ENCODE assay signal across 8 cellular contexts in the genomic region with DNA sequence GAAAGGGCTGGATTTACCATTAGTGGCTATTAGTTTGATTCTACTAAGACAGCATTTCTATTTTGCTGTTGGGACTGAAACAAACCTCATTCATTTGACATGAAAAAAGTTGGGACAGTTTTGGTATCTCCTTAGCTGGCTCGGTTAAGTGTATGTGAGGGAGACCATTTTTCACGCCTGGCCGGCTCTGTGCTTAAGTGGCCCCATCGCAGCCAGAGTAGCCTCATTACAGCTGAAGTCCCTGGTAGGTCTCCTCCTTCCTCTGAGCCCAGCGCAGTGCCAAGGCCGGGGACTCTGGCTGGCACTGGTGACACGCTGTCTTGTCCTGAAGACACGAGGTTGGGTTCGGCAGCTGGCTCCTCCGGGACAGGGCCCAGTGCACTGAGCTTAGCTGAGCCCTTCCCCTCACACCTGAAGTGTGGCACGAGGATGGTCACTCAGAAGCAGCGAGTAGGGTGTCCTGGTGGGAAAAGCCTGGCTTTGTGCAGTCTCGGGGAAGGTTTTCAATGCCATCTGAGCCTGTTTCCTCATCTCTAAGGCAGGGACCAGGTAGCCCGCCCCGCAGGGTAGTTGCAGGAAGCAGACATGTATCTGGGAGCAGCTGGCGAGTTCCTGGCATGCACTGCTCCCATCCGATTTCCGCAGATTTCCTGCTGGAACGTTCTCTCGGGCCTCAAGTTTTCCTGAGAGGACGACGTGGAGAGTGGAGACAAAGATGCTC.
DNase-seq lines count a peak whose midpoint lies in the region; ATAC-seq and TF ChIP-seq lines count a peak whose summit lies in the region.

No MANE protein-coding gene starts in this region.

- peak overlapping the region; percentile 48 to 79 (median 57) for H3K4me3 ChIP-seq in skin epidermis

- H3K27ac ChIP-seq in skin epidermis: peak overlapping the region in 20 of 21 experiments; percentile 78 to 97 (median 90)

- peak overlapping the region; percentile 89 for H3K27ac Mint-ChIP-seq in stimulated activated naive CD8-positive, alpha-beta T cell treated with anti-CD3 and anti-CD28 coated beads, Interleukin-15, Interleukin-2, amounts not matched to agents 100 ng/mL and 50 ng/mL, for 24 hours
- H3K27ac Mint-ChIP-seq in activated B cell treated with CpG ODN at 0.5 μM for 24 hours: peak overlapping the region; percentile 96
- H3K27ac Mint-ChIP-seq in nephron progenitor cell: no peak overlapping the region

- H3K27me3 Mint-ChIP-seq in stimulated activated naive CD8-positive, alpha-beta T cell treated with anti-CD3 and anti-CD28 coated beads, Interleukin-15, Interleukin-2, amounts not matched to agents 100 ng/mL and 50 ng/mL, for 24 hours: no peaks in the 10 kb centered on the region
- H3K27me3 Mint-ChIP-seq in activated B cell treated with CpG ODN at 0.5 μM for 24 hours (no peaks in the 10 kb centered on the region), nephron progenitor cell (ENCODE audit: low read depth, poor library complexity) (peaks cover 50% of the 10 kb centered on the region)

- POLR2A ChIA-PET in activated B cell treated with CpG ODN at 0.5 μM for 24 hours (lab: Charles Lee): interaction anchor here (0.8 to 2.5 kb wide), 18 partner anchors 12 to 1787 kb away, joined by 3 to 20 read pairs (median 4); partner anchors contain the start of genes DYRK1A, MORC3, PSMG1 and VPS26C

- TF ChIP-seq CTCF in activated B cell treated with CpG ODN at 0.5 μM for 24 hours (IDR thresholded peaks at IDR 0.05) (no peak), nephron progenitor cell (IDR thresholded peaks at IDR 0.05) (no peak)

- peaks cover 27% of the 10 kb centered on the region for H3K4me1 Mint-ChIP-seq in stimulated activated naive CD8-positive, alpha-beta T cell treated with anti-CD3 and anti-CD28 coated beads, Interleukin-15, Interleukin-2, amounts not matched to agents 100 ng/mL and 50 ng/mL, for 24 hours (ENCODE audit: low read depth)
- H3K4me1 Mint-ChIP-seq in activated B cell treated with CpG ODN at 0.5 μM for 24 hours: peaks cover 21% of the 10 kb centered on the region
- peaks cover 35% of the 10 kb centered on the region for H3K4me1 Mint-ChIP-seq in nephron progenitor cell

- H3K4me3 Mint-ChIP-seq in stimulated activated naive CD8-positive, alpha-beta T cell treated with anti-CD3 and anti-CD28 coated beads, Interleukin-15, Interleukin-2, amounts not matched to agents 100 ng/mL and 50 ng/mL, for 24 hours: peak overlapping the region; percentile 90
- H3K4me3 Mint-ChIP-seq in activated B cell treated with CpG ODN at 0.5 μM for 24 hours (peak overlapping the region; percentile 93), nephron progenitor cell (no peak overlapping the region)

- CTCF ChIA-PET in activated B cell treated with CpG ODN at 0.5 μM for 24 hours (lab: Charles Lee): interaction anchor here (0.8 to 1.4 kb wide), 2 partner anchors 51 to 85 kb away, joined by 3 read pairs; no protein-coding TSS in a partner anchor

- no peak for DNase-seq in stimulated activated naive CD8-positive, alpha-beta T cell treated with anti-CD3 and anti-CD28 coated beads, Interleukin-15, Interleukin-2, amounts not matched to agents 100 U/mL and 50 U/mL, for 24 hours
- peak; percentile 21 for DNase-seq in activated B cell treated with CpG ODN at 0.5 μM for 24 hours
- peak; percentile 22 for DNase-seq in germinal center (ENCODE audit: low spot score)
- no peak for DNase-seq in nephron progenitor cell
- no peak for DNase-seq in hippocampal formation (lab: John Stamatoyannopoulos, UW)

- intact Hi-C loops in activated B cell treated with CpG ODN at 0.5 μM for 24 hours (cut with micrococcal nuclease): loop anchor here (2.0 to 5.0 kb wide), 4 partner anchors 51 to 1620 kb away; partner anchors contain the start of genes HLCS and PSMG1

- H3K36me3 Mint-ChIP-seq in stimulated activated naive CD8-positive, alpha-beta T cell treated with anti-CD3 and anti-CD28 coated beads, Interleukin-15, Interleukin-2, amounts not matched to agents 100 ng/mL and 50 ng/mL, for 24 hours (ENCODE audit: low read depth): no peaks in the 10 kb centered on the region
- H3K36me3 Mint-ChIP-seq in activated B cell treated with CpG ODN at 0.5 μM for 24 hours (ENCODE audit: low read depth) (peaks cover 3% of the 10 kb centered on the region), nephron progenitor cell (ENCODE audit: low read depth) (peaks cover 6% of the 10 kb centered on the region)

- ATAC-seq in stimulated activated naive CD8-positive, alpha-beta T cell treated with anti-CD3 and anti-CD28 coated beads, Interleukin-15, Interleukin-2, amounts not matched to agents 100 U/mL and 50 U/mL, for 24 hours: no peak
- ATAC-seq in HG03103 (IDR thresholded peaks at IDR 0.05; ENCODE audit: low read depth, unreplicated experiment) (peak; percentile 8), activated B cell treated with CpG ODN at 0.5 μM for 24 hours (ENCODE audit: low read depth) (no peak)

- peaks cover 9% of the 10 kb centered on the region for H3K9me3 Mint-ChIP-seq in stimulated activated naive CD8-positive, alpha-beta T cell treated with anti-CD3 and anti-CD28 coated beads, Interleukin-15, Interleukin-2, amounts not matched to agents 100 ng/mL and 50 ng/mL, for 24 hours
- H3K9me3 Mint-ChIP-seq in activated B cell treated with CpG ODN at 0.5 μM for 24 hours: no peaks in the 10 kb centered on the region
- peaks cover 14% of the 10 kb centered on the region for H3K9me3 Mint-ChIP-seq in nephron progenitor cell

Comparison
In these comparisons a context has a peak if more than half of its experiments do, and no peak if none do; other contexts are left out.
1. DNase-seq: peak in activated B cell treated with CpG ODN at 0.5 μM for 24 hours (single experiment) and germinal center (single experiment); none in stimulated activated naive CD8-positive, alpha-beta T cell treated with anti-CD3 and anti-CD28 coated beads, Interleukin-15, Interleukin-2, amounts not matched to agents 100 U/mL and 50 U/mL, for 24 hours (single experiment), nephron progenitor cell (single experiment) and hippocampal formation (0 of 2).